8 cellular contexts compared by ENCODE assay signal in the genomic region with DNA sequence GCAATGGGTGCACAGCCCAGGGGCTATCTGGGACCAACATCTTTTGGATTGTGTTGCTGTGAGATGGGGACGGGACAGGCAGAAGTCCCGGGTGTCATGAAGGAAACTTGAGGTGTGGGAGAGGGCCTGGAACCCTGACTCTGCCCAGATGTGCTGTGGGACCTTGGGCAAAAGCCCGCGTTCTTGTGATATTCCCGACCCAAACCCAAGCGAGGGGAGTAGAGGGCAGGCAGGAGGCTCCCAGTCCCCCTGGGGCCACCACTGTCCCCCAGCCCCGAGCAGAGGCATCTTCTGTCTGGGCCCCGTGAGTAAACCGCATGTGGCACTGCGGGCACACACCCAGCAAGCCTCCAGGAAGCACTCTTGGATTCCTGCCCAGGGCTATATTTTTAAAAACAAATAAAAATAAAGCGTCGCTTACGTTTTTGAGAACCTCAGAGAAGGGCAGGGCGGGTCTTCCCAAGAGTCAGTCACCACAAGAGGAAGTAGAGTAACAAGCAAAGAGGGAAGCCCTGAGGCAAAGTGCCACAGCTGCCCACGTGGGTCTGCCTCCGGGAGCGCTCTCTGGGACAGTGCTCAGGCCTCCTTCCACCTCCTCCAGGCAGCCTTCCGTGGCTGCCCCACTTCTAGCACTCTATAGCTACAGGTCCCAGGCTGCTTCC. TPM values are rescaled to one million over a fixed set of nuclear protein-coding genes. Genes with fewer than 3 reads are reported as not detected.
DNase-seq lines count a peak whose midpoint lies in the region; ATAC-seq and TF ChIP-seq lines count a peak whose summit lies in the region.

No MANE protein-coding gene starts in this region.

- H3K4me3 ChIP-seq in DOHH2 (ENCODE audit: low read length) = peak overlapping the region; percentile 69

- H3K4me1 ChIP-seq in DOHH2 (ENCODE audit: control insufficient read depth, low read length) = peaks cover 33% of the 10 kb centered on the region

- H3K9me3 ChIP-seq in DOHH2 (ENCODE audit: control insufficient read depth, insufficient read depth, low read length) = no peaks in the 10 kb centered on the region

- H3K4me1 Mint-ChIP-seq in activated CD4-positive, alpha-beta T cell treated with anti-CD3 and anti-CD28 coated beads, Interleukin-2, amount 10 ng/mL, durations not matched to agents 7 days and 5 days = peaks cover 22% of the 10 kb centered on the region
- H3K4me1 Mint-ChIP-seq in chondrocyte (ENCODE audit: low read depth) = peaks cover 9% of the 10 kb centered on the region

- no peaks in the 10 kb centered on the region for H3K27me3 ChIP-seq in DOHH2 (ENCODE audit: control insufficient read depth, low read length)

- H3K27ac Mint-ChIP-seq in activated CD4-positive, alpha-beta T cell treated with anti-CD3 and anti-CD28 coated beads, Interleukin-2, amount 10 ng/mL, durations not matched to agents 7 days and 5 days = no peak overlapping the region
- H3K27ac Mint-ChIP-seq in chondrocyte (ENCODE audit: unreplicated experiment) = no peak overlapping the region

- peak overlapping the region; percentile 35 for H3K27ac ChIP-seq in DOHH2 (ENCODE audit: low read depth, low read length)

- H3K4me2 ChIP-seq in DOHH2 (ENCODE audit: low read length) = peak overlapping the region; percentile 73

- peaks cover 2% of the 10 kb centered on the region for H3K27me3 Mint-ChIP-seq in activated CD4-positive, alpha-beta T cell treated with anti-CD3 and anti-CD28 coated beads, Interleukin-2, amount 10 ng/mL, durations not matched to agents 7 days and 5 days
- H3K27me3 Mint-ChIP-seq in chondrocyte (ENCODE audit: low read depth) = no peaks in the 10 kb centered on the region

- H3K9me2 ChIP-seq in DOHH2 (replicated peaks; ENCODE audit: control insufficient read depth, low read length) = no peaks in the 10 kb centered on the region

- H3K36me3 ChIP-seq in DOHH2 (ENCODE audit: control insufficient read depth, low read length) = no peaks in the 10 kb centered on the region

- ATAC-seq in left ventricle myocardium superior (peak; percentile 62), HG03045 (IDR thresholded peaks at IDR 0.05; ENCODE audit: unreplicated experiment) (no peak)
- peak; percentile 16 for ATAC-seq in stimulated activated naive CD8-positive, alpha-beta T cell treated with anti-CD3 and anti-CD28 coated beads, Interleukin-15, Interleukin-2, amounts not matched to agents 100 U/mL and 50 U/mL, for 24 hours

- POLR2A ChIA-PET in activated CD4-positive, alpha-beta T cell treated with anti-CD3 and anti-CD28 coated beads, Interleukin-2, amount 10 ng/mL, durations not matched to agents 7 days and 5 days (lab: Charles Lee) = no interaction called here

- H3F3A ChIP-seq in DOHH2 (ENCODE audit: control insufficient read depth, insufficient read depth) = 0 out of 2 replicates have a peak, but pooled peaks cover 5% of the 10 kb centered on the region

- H3K79me2 ChIP-seq in DOHH2 (ENCODE audit: control insufficient read depth, low read length) = no peaks in the 10 kb centered on the region

- CTCF ChIA-PET in activated CD4-positive, alpha-beta T cell treated with anti-CD3 and anti-CD28 coated beads, Interleukin-2, amount 10 ng/mL, durations not matched to agents 7 days and 5 days (lab: Charles Lee) = interaction anchor here (1.0 to 2.3 kb wide), 3 partner anchors 10 to 98 kb away, joined by 3 to 8 read pairs (median 3); no protein-coding TSS in a partner anchor

- TF ChIP-seq CTCF in DOHH2 (IDR thresholded peaks at IDR 0.05; ENCODE audit: low read depth, low read length, poor library complexity, severe bottlenecking) (no peak), chondrocyte (IDR thresholded peaks at IDR 0.05) (no peak)

- intact Hi-C loops in left ventricle myocardium superior (cut with micrococcal nuclease) = no loop called here

- no peaks in the 10 kb centered on the region for H4K20me1 ChIP-seq in DOHH2 (ENCODE audit: control insufficient read depth, insufficient read depth, low read depth, low read length)

- DNase-seq in NCI-H2029 (lab: John Stamatoyannopoulos, UW) = peak; percentile 60
- peak; percentile 10 for DNase-seq in activated CD4-positive, alpha-beta T cell treated with anti-CD3 and anti-CD28 coated beads, Interleukin-2, amount 10 ng/mL, durations not matched to agents 7 days and 5 days
- DNase-seq in left ventricle myocardium superior = peak; percentile 67
- peak; percentile 37 for DNase-seq in stimulated activated naive CD8-positive, alpha-beta T cell treated with anti-CD3 and anti-CD28 coated beads, Interleukin-15, Interleukin-2, amounts not matched to agents 100 U/mL and 50 U/mL, for 24 hours
- DNase-seq in chondrocyte (ENCODE audit: low spot score) = no peak
- DNase-seq in retina = no peak

- no peaks in the 10 kb centered on the region for H3K9me3 Mint-ChIP-seq in activated CD4-positive, alpha-beta T cell treated with anti-CD3 and anti-CD28 coated beads, Interleukin-2, amount 10 ng/mL, durations not matched to agents 7 days and 5 days
- no peaks in the 10 kb centered on the region for H3K9me3 Mint-ChIP-seq in chondrocyte (ENCODE audit: low read depth)

- no peak overlapping the region for H3K4me3 Mint-ChIP-seq in activated CD4-positive, alpha-beta T cell treated with anti-CD3 and anti-CD28 coated beads, Interleukin-2, amount 10 ng/mL, durations not matched to agents 7 days and 5 days
- no peak overlapping the region for H3K4me3 Mint-ChIP-seq in chondrocyte (ENCODE audit: unreplicated experiment)

- no peaks in the 10 kb centered on the region for H3K36me3 Mint-ChIP-seq in activated CD4-positive, alpha-beta T cell treated with anti-CD3 and anti-CD28 coated beads, Interleukin-2, amount 10 ng/mL, durations not matched to agents 7 days and 5 days (ENCODE audit: low read depth)
- no peaks in the 10 kb centered on the region for H3K36me3 Mint-ChIP-seq in chondrocyte (ENCODE audit: low read depth)

RNA-seq across cellular contexts. Expression of a gene that starts 39.5 kb away (rescaled TPM):
- total RNA-seq in activated CD4-positive, alpha-beta T cell treated with anti-CD3 and anti-CD28 coated beads, Interleukin-2, amount 10 ng/mL, durations not matched to agents 7 days and 5 days = under 1 TPM in 1 of 2 experiments, not detected in 1; 0.10 TPM
- total RNA-seq in left ventricle myocardium superior (0.79 TPM), chondrocyte (5.1 to 6.5 TPM (median 6.5 TPM) in 3 replicates)

Comparison
In these comparisons a context has a peak if more than half of its experiments do, and no peak if none do; other contexts are left out.
1. DNase-seq: peak in NCI-H2029 (single experiment), activated CD4-positive, alpha-beta T cell treated with anti-CD3 and anti-CD28 coated beads, Interleukin-2, amount 10 ng/mL, durations not matched to agents 7 days and 5 days (single experiment), left ventricle myocardium superior (single experiment) and stimulated activated naive CD8-positive, alpha-beta T cell treated with anti-CD3 and anti-CD28 coated beads, Interleukin-15, Interleukin-2, amounts not matched to agents 100 U/mL and 50 U/mL, for 24 hours (single experiment); none in chondrocyte (single experiment) and retina (single experiment).